ENCODE assay signal across 9 cellular contexts in genomic region chr20:63396300-63396699, GRCh38. TPM values are rescaled to one million over a fixed set of nuclear protein-coding genes. Genes with fewer than 3 reads are reported as not detected.
"Had no signal": no experiment of that assay in that cellular context is flagged by ENCODE, and none has a peak within 500 bp of the region (broad histone marks: within the 10 kb centered on the region; RNA-seq: fewer than 3 reads in every experiment).

No MANE protein-coding gene starts in this region.

- DNase-seq: IMR-90, KBM-7, KG1 had no signal

- ATAC-seq: HepG2, K562 had no signal

- H3K27ac ChIP-seq: HL-60 had no signal

- H3K4me3 ChIP-seq: K562 had no signal

- FAIRE-seq: K562 had no signal

RNA-seq across cellular contexts. Expression of gene CHRNA4, which starts 35.2 kb away (rescaled TPM):
- total RNA-seq: HepG2, HT-29, HT1080, IMR-90, K562 had no signal
- polyA plus RNA-seq: HepG2, IgD-negative memory B cell, IMR-90, K562 had no signal
